In the genomic region with DNA sequence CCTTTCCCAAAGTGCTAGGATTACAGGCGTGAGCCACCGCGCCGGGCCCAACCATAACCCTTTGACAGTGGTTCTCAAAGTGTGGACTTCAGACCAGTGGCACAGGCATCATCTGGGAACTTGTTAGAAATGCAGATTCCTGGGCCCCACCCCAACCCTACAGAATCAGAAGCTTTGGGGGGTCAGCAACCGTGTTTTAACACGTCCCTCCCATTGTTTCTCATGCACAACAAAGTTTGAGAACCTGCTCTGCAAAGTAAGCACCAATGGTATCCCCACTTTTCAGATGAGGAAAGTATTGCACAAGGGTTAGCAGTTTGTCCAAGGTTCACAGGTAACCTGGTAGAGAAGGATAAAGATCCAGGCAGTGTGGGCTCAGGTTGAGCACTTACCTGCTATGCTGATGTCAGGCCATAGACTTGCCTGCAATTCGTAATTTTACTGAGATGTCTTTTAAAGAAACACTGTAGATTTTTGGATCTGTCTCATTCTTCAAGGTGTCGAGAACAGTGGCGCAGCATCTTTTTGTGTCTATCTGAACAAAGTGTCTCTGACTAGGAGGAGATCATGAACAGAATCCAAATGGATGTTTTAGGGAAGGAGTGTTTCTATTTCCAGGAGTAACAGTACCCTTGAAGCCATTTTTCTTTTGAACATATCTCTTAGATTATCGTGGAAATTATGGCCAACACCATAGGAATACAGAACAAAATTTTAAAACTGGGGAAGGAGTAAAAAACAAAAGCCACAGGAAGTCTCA, we compare ENCODE assay signal across 10 cellular contexts. TPM values are rescaled to one million over a fixed set of nuclear protein-coding genes. Genes with fewer than 3 reads are reported as not detected.
DNase-seq lines count a peak whose midpoint lies in the region; ATAC-seq and TF ChIP-seq lines count a peak whose summit lies in the region.
"Had no signal": no experiment of that assay in that cellular context is flagged by ENCODE, and none has a peak within 500 bp of the region (broad histone marks: within the 10 kb centered on the region; RNA-seq: fewer than 3 reads in every experiment).

No MANE protein-coding gene starts in this region.

- peaks cover 30% of the 10 kb centered on the region for H3F3A ChIP-seq in SK-N-SH (replicated peaks; ENCODE audit: insufficient read depth)

- no peaks in the 10 kb centered on the region for H3K9me2 ChIP-seq in SK-N-SH

- peak overlapping the region; percentile 44; the same call in 1 of the 2 replicates for H3K9ac ChIP-seq in SK-N-SH

- H3K9me3 ChIP-seq in SK-N-SH: no peaks in the 10 kb centered on the region

- peak overlapping the region; percentile 68 for H3K4me2 ChIP-seq in SK-N-SH

- WGBS in SK-N-SH (ENCODE audit: low lambda C conversion rate): 88% methylated on average over 10 of the region's 10 CpGs

- peak overlapping the region; percentile 95 to 98 (median 96) for H3K27ac Mint-ChIP-seq in nephron
- H3K27ac Mint-ChIP-seq in type B pancreatic cell: peak overlapping the region; percentile 32

- DNase-seq in SK-N-SH (no peak), coronary artery (ENCODE audit: low spot score) (no peak), type B pancreatic cell (ENCODE audit: extremely low spot score, unreplicated experiment) (no peak), HEK293T (ENCODE audit: extremely low spot score) (no peak), NCI-H2171 treated with DMSO at 0.1 percent for 48 hours (lab: John Stamatoyannopoulos, UW) (no peak), 8988T (no peak)
- DNase-seq: activated CD8-positive, alpha-beta memory T cell treated with anti-CD3 and anti-CD28 coated beads, Interleukin-2, amount 50 U/mL, for 4 hours; NCI-H1694 treated with DMSO at 0.1 percent for 48 hours had no signal

- H3K4me3 Mint-ChIP-seq in nephron (peak overlapping the region; percentile 84 to 91 (median 87)), type B pancreatic cell (peak overlapping the region; percentile 20)

- CTCF ChIA-PET in SK-N-SH (lab: Yijun Ruan, JAX): interaction anchor here (1.0 to 2.0 kb wide), 3 partner anchors 40 to 1015 kb away, joined by 3 to 12 read pairs (median 4); no protein-coding TSS in a partner anchor
- CTCF ChIA-PET in HEK293T (lab: Yijun Ruan, JAX): interaction anchor here (1.4 kb wide), 1 partner anchor 39 kb away, joined by 3 read pairs; no protein-coding TSS in a partner anchor

- H3K27me3 ChIP-seq in SK-N-SH (ENCODE audit: insufficient read depth): no peaks in the 10 kb centered on the region

- no peaks in the 10 kb centered on the region for H4K20me1 ChIP-seq in SK-N-SH (ENCODE audit: insufficient read depth)

- H3K4me1 Mint-ChIP-seq in nephron (peaks cover 58% of the 10 kb centered on the region), type B pancreatic cell (ENCODE audit: unreplicated experiment) (peaks cover 43% of the 10 kb centered on the region)

- no peak for TF ChIP-seq EP300 in SK-N-SH (IDR thresholded peaks at IDR 0.05; ENCODE audit: borderline replicate concordance in 1 of 2, low read depth in 1 of 2, low read length in 1 of 2)

- no peaks in the 10 kb centered on the region for H3K9me3 Mint-ChIP-seq in nephron
- H3K9me3 Mint-ChIP-seq in type B pancreatic cell: no peaks in the 10 kb centered on the region

- H3K27me3 Mint-ChIP-seq in nephron (ENCODE audit: low read depth) (no peaks in the 10 kb centered on the region), type B pancreatic cell (peaks cover 15% of the 10 kb centered on the region)

- H3K4me3 ChIP-seq in SK-N-SH (ENCODE audit: low read depth in 2 of 2, low read length in 1 of 2) (peak overlapping the region in 1 of 2 experiments; percentile 69; a peak in 2 of 4 replicates), coronary artery (peak overlapping the region; percentile 76)

- POLR2A ChIA-PET in SK-N-SH (lab: Yijun Ruan, JAX): no interaction called here
- POLR2A ChIA-PET in HEK293T (lab: Yijun Ruan, JAX): no interaction called here

- no peak for TF ChIP-seq CTCF in SK-N-SH (IDR thresholded peaks at IDR 0.05)
- TF ChIP-seq CTCF in coronary artery (IDR thresholded peaks at IDR 0.05): no peak
- TF ChIP-seq CTCF in nephron (IDR thresholded peaks at IDR 0.05; ENCODE audit: unreplicated experiment in 3 of 3): no peak
- TF ChIP-seq CTCF in type B pancreatic cell (conservative IDR thresholded peaks at IDR 0.05): no peak

- peaks cover 22% of the 10 kb centered on the region; the same call in 1 of the 2 replicates for H3K79me2 ChIP-seq in SK-N-SH (ENCODE audit: insufficient read depth)

- peaks cover 23 to 29% of the 10 kb centered on the region in 2 experiments; a peak in 3 of 4 replicates for H3K4me1 ChIP-seq in SK-N-SH (ENCODE audit: control insufficient read depth in 1 of 2, insufficient read depth in 2 of 2, low read depth in 1 of 2, low read length in 1 of 2)

- no peak for TF ChIP-seq RAD21 in SK-N-SH (IDR thresholded peaks at IDR 0.05; ENCODE audit: low read length)

- H3K27ac ChIP-seq in SK-N-SH (ENCODE audit: low read depth in 2 of 2, low read length in 1 of 2) (peak overlapping the region; percentile 88 to 92), coronary artery (peak overlapping the region; percentile 54 to 90)

- H2AFZ ChIP-seq in SK-N-SH (ENCODE audit: low read depth): 0 out of 2 replicates have a peak overlapping the region, but pooled peaks have one; percentile 9

- H3K36me3 ChIP-seq in SK-N-SH (replicated peaks in 1 of 2; ENCODE audit: control insufficient read depth in 1 of 2, insufficient read depth in 2 of 2, low read length in 1 of 2): no peaks in the 10 kb centered on the region

- peaks cover 4% of the 10 kb centered on the region for H3K36me3 Mint-ChIP-seq in nephron (ENCODE audit: low read depth)
- no peaks in the 10 kb centered on the region for H3K36me3 Mint-ChIP-seq in type B pancreatic cell

- ATAC-seq in SK-N-SH treated with all-trans-retinoic acid at 6 μM for 48 hours: no peak

TF ChIP-seq in SK-N-SH, 30 proteins besides CTCF, POLR2A, EP300 and RAD21:
- no peak for TF ChIP-seq FOSL2 (IDR thresholded peaks at IDR 0.05; ENCODE audit: borderline replicate concordance, low read depth)
- TF ChIP-seq JUND (IDR thresholded peaks at IDR 0.05): no peak
- TF ChIP-seq, protein P1, sequence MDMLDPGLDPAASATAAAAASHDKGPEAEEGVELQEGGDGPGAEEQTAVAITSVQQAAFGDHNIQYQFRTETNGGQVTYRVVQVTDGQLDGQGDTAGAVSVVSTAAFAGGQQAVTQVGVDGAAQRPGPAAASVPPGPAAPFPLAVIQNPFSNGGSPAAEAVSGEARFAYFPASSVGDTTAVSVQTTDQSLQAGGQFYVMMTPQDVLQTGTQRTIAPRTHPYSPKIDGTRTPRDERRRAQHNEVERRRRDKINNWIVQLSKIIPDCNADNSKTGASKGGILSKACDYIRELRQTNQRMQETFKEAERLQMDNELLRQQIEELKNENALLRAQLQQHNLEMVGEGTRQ (IDR thresholded peaks at IDR 0.05; ENCODE audit: borderline replicate concordance, low read depth, low read length): no peak
- TF ChIP-seq GATA2 (CRISPR knock-in tag; IDR thresholded peaks at IDR 0.05): no peak
- no peak for TF ChIP-seq RXRA (IDR thresholded peaks at IDR 0.05; ENCODE audit: borderline replicate concordance, low read depth)
- no peak for TF ChIP-seq CHD2 (IDR thresholded peaks at IDR 0.05; ENCODE audit: low read length, partially characterized antibody)
- TF ChIP-seq FOXM1 (IDR thresholded peaks at IDR 0.05; ENCODE audit: low read depth): no peak

TF ChIP-seq in SK-N-SH treated with all-trans-retinoic acid at 6 μM for 48 hours, 23 proteins besides CTCF, POLR2A, EP300 and RAD21:
- TF ChIP-seq ZNF565 (CRISPR knock-in tag; conservative IDR thresholded peaks at IDR 0.05; ENCODE audit: low read depth): no peak
- no peak for TF ChIP-seq ZNF8 (CRISPR knock-in tag; IDR thresholded peaks at IDR 0.05)
- TF ChIP-seq OSR1 (CRISPR knock-in tag; IDR thresholded peaks at IDR 0.05): no peak
- TF ChIP-seq, protein P2, sequence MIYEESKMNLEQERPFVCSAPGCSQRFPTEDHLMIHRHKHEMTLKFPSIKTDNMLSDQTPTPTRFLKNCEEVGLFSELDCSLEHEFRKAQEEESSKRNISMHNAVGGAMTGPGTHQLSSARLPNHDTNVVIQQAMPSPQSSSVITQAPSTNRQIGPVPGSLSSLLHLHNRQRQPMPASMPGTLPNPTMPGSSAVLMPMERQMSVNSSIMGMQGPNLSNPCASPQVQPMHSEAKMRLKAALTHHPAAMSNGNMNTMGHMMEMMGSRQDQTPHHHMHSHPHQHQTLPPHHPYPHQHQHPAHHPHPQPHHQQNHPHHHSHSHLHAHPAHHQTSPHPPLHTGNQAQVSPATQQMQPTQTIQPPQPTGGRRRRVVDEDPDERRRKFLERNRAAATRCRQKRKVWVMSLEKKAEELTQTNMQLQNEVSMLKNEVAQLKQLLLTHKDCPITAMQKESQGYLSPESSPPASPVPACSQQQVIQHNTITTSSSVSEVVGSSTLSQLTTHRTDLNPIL (CRISPR knock-in tag; IDR thresholded peaks at IDR 0.05; ENCODE audit: low read depth): no peak

TF ChIP-seq in HEK293T, 16 proteins besides CTCF, POLR2A, EP300 and RAD21:
- TF ChIP-seq LEF1 (IDR thresholded peaks at IDR 0.05; ENCODE audit: borderline replicate concordance): no peak
- TF ChIP-seq ARNT (IDR thresholded peaks at IDR 0.05): no peak
- no peak for TF ChIP-seq SP1 (IDR thresholded peaks at IDR 0.05)
- TF ChIP-seq HDGF (IDR thresholded peaks at IDR 0.05; ENCODE audit: borderline replicate concordance): no peak
- TF ChIP-seq ZNF384 (IDR thresholded peaks at IDR 0.05): no peak
- TF ChIP-seq L3MBTL2 (conservative IDR thresholded peaks at IDR 0.05): no peak
- no peak for TF ChIP-seq FOXA1 (IDR thresholded peaks at IDR 0.05)
- no peak for TF ChIP-seq BHLHE40 (IDR thresholded peaks at IDR 0.05; ENCODE audit: borderline replicate concordance)
- TF ChIP-seq FOXM1 (IDR thresholded peaks at IDR 0.05; ENCODE audit: borderline replicate concordance): no peak

RNA-seq across cellular contexts. Expression of a gene that starts 2.5 kb away (rescaled TPM):
- polyA plus RNA-seq in SK-N-SH (2012; rRNA removed): 9.1 and 9.3 TPM in 2 replicates
- polyA plus RNA-seq in SK-N-SH (2012; cell fraction: cytosol; rRNA removed): 9.7 and 10.2 TPM in 2 replicates
- polyA plus RNA-seq in SK-N-SH (2012; cell fraction: nucleus; rRNA removed): 4.0 and 6.3 TPM in 2 replicates
- total RNA-seq in type B pancreatic cell (ENCODE audit: low replicate concordance): 6.3 and 25.8 TPM in 2 replicates

RNA-seq across cellular contexts. Expression of a gene that starts 42.1 kb away (rescaled TPM):
- polyA plus RNA-seq in SK-N-SH (2012; rRNA removed): 10.5 and 11.7 TPM in 2 replicates
- polyA plus RNA-seq in SK-N-SH (2012; cell fraction: cytosol; rRNA removed): 14.8 and 16.1 TPM in 2 replicates
- polyA plus RNA-seq in SK-N-SH (2012; cell fraction: nucleus; rRNA removed): 8.3 and 14.7 TPM in 2 replicates
- total RNA-seq in type B pancreatic cell (ENCODE audit: low replicate concordance): 22.9 and 23.7 TPM in 2 replicates
